16 cellular contexts compared by ENCODE assay signal in the genomic region with DNA sequence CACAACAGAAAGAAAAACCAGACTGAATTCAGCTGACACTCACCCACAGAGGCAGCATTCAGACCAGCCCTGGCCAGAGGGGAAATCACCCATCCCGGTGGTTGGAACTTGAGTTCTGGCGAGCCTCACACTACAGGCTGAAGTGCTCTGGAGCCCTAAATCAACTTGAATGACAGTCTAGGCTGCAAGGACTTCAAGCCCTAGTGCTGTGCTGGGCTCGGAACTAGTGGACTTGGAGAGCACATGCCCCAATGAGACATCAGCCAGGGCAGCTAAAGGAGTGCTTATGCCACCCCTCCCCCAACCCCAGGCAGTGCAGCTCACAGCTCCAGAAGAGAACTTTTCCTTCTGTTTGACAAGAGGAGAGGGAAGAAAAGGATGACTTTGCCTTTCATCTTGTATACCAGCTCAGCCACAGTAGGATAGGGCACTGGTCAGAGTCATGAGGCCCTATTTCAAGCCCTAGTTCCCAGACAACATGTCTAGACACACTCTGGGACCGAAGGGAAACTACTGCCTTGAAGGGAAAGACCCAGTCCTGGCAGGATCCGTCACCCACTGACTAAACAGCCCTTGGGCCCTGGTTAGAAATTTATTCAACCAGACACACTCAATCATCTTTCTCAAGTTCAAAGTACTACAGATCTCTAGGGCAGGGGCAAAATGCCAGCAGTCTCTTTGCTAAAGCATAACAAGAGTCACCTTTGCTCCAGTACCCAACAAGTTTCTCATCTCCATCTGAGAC. TPM values are rescaled to one million over a fixed set of nuclear protein-coding genes. Genes with fewer than 3 reads are reported as not detected.
A peak's percentile ranks its signal among the peaks of the same experiment; 100 is the strongest.
DNase-seq lines count a peak whose midpoint lies in the region; ATAC-seq and TF ChIP-seq lines count a peak whose summit lies in the region.
"Had no signal": no experiment of that assay in that cellular context is flagged by ENCODE, and none has a peak within 500 bp of the region (broad histone marks: within the 10 kb centered on the region; RNA-seq: fewer than 3 reads in every experiment).

No MANE protein-coding gene starts in this region.

- H3K27ac ChIP-seq in mesenchymal stem cell (ENCODE audit: low read length, poor library complexity, severe bottlenecking) (no peak overlapping the region), upper lobe of left lung (peak overlapping the region; percentile 89 to 93 (median 89))
- H3K27ac ChIP-seq: BLaER1, parathyroid adenoma, SJCRH30 had no signal

- peaks cover 3% of the 10 kb centered on the region for H3K4me1 ChIP-seq in mesenchymal stem cell (ENCODE audit: control insufficient read depth, insufficient read depth, low read depth, low read length)
- H3K4me1 ChIP-seq in upper lobe of left lung = peaks cover 22 to 44% (median 35%) of the 10 kb centered on the region in 4 donors
- H3K4me1 ChIP-seq: BLaER1, parathyroid adenoma had no signal

- H2AK5ac ChIP-seq in mesenchymal stem cell (ENCODE audit: low read length, severe bottlenecking) = no peak overlapping the region

- H3K4ac ChIP-seq in mesenchymal stem cell (ENCODE audit: low read depth in 1 of 2, low read length in 2 of 2) = peak overlapping the region in 1 of 2 experiments; percentile 9

- DNase-seq in SK-MEL-5 (ENCODE audit: low read depth, low spot score) (peak; percentile 64), epithelial cell of proximal tubule (ENCODE audit: low read depth) (peak; percentile 33), mesenchymal stem cell (peak; percentile 91), upper lobe of left lung (peak in 1 of 2 donors; percentile 72), OCI-M1 (lab: John Stamatoyannopoulos, UW) (no peak), G401 (ENCODE audit: low spot score) (no peak)
- DNase-seq: activated CD4-positive, alpha-beta T cell treated with anti-CD3 and anti-CD28 coated beads, Interleukin-2, amount 10 ng/mL, durations not matched to agents 24 days and 14 days; DMS 273 treated with DMSO at 0.1 percent for 48 hours; left colon; NCI-H2171 treated with DMSO at 0.1 percent for 48 hours; SJCRH30; stimulated activated CD4-positive, alpha-beta T cell treated with anti-CD3 and anti-CD28 coated beads, Interleukin-15, amount 100 ng/mL, for 24 hours; T1000 had no signal

- WGBS in mesenchymal stem cell = 46% methylated on average over 5 of the region's 5 CpGs
- 62 to 75% methylated on average over 5 of the region's 5 CpGs for WGBS in upper lobe of left lung, 2 donors

- no peak overlapping the region for H2BK5ac ChIP-seq in mesenchymal stem cell (ENCODE audit: low read depth, low read length, poor library complexity, severe bottlenecking)

- H3K23ac ChIP-seq in mesenchymal stem cell (ENCODE audit: low read length in 2 of 2) = no peak overlapping the region

- H3K18ac ChIP-seq in mesenchymal stem cell (ENCODE audit: low read depth in 1 of 2, low read length in 2 of 2) = peak overlapping the region; percentile 6 to 14

- no peaks in the 10 kb centered on the region for H3K36me3 ChIP-seq in mesenchymal stem cell (ENCODE audit: control insufficient read depth in 1 of 2, insufficient read depth in 2 of 2, low read depth in 1 of 2, low read length in 2 of 2)
- H3K36me3 ChIP-seq in upper lobe of left lung = no peaks in the 10 kb centered on the region
- H3K36me3 ChIP-seq: BLaER1, SJCRH30 had no signal

- H3K9ac ChIP-seq in mesenchymal stem cell (ENCODE audit: low read length) = no peak overlapping the region
- H3K9ac ChIP-seq: BLaER1, parathyroid adenoma had no signal

- H2AFZ ChIP-seq in mesenchymal stem cell (ENCODE audit: low read depth, low read length) = no peak overlapping the region
- H2AFZ ChIP-seq: parathyroid adenoma had no signal

- H2BK12ac ChIP-seq in mesenchymal stem cell (ENCODE audit: low read length in 2 of 2) = peak overlapping the region; percentile 15 to 22

- TF ChIP-seq EP300 in upper lobe of left lung (IDR thresholded peaks at IDR 0.05) = no peak

- no peaks in the 10 kb centered on the region for H3K79me1 ChIP-seq in mesenchymal stem cell (replicated peaks; ENCODE audit: low read length, poor library complexity, severe bottlenecking)

- no peak overlapping the region for H2BK15ac ChIP-seq in mesenchymal stem cell (ENCODE audit: low read depth, poor library complexity, severe bottlenecking)

- H3K4me2 ChIP-seq in mesenchymal stem cell (ENCODE audit: low read length, poor library complexity, severe bottlenecking) = no peak overlapping the region
- H3K4me2 ChIP-seq: BLaER1 had no signal

- in situ Hi-C loops in SK-MEL-5 (cut with HindIII; ENCODE audit: low pct_unique_long_range_greater_than_20kb, low sequenced_read_pairs) = no loop called here
- in situ Hi-C loops in G401 (cut with HindIII; ENCODE audit: low sequenced_read_pairs) = no loop called here

- no peak for ATAC-seq in upper lobe of left lung (ENCODE audit: low FRiP score in 2 of 2)
- ATAC-seq in HG02759 (IDR thresholded peaks at IDR 0.05; ENCODE audit: unreplicated experiment) = no peak
- ATAC-seq: left colon had no signal

- peak overlapping the region; percentile 74 for H4K91ac ChIP-seq in mesenchymal stem cell (ENCODE audit: low read length)

- H2BK120ac ChIP-seq in mesenchymal stem cell (ENCODE audit: low read depth, low read length) = peak overlapping the region; percentile 57

- no peak overlapping the region for H4K8ac ChIP-seq in mesenchymal stem cell (ENCODE audit: low read length)

- H3K9me3 ChIP-seq in mesenchymal stem cell (ENCODE audit: control insufficient read depth, low read length) (peaks cover 15% of the 10 kb centered on the region), upper lobe of left lung (peaks cover 0 to 11% (median 8%) of the 10 kb centered on the region in 4 donors)

- H3K4me3 ChIP-seq in epithelial cell of proximal tubule (ENCODE audit: low read depth, low read length) (no peak overlapping the region), mesenchymal stem cell (ENCODE audit: insufficient read depth in 1 of 2, low read depth in 1 of 2, low read length in 2 of 2) (peak overlapping the region in 1 of 2 experiments; percentile 6), upper lobe of left lung (no peak overlapping the region)
- H3K4me3 ChIP-seq: BLaER1, SJCRH30 had no signal

- TF ChIP-seq POLR2A in upper lobe of left lung (IDR thresholded peaks at IDR 0.05) = no peak

- TF ChIP-seq CTCF in epithelial cell of proximal tubule (conservative IDR thresholded peaks at IDR 0.05; ENCODE audit: low read depth, low read length) (no peak), upper lobe of left lung (IDR thresholded peaks at IDR 0.05) (no peak)

- H3K27me3 ChIP-seq in mesenchymal stem cell (ENCODE audit: control insufficient read depth in 1 of 2, insufficient read depth in 1 of 2, low read length in 2 of 2) (no peaks in the 10 kb centered on the region), upper lobe of left lung (no peaks in the 10 kb centered on the region)
- H3K27me3 ChIP-seq: BLaER1, SJCRH30 had no signal

- H3K14ac ChIP-seq in mesenchymal stem cell (ENCODE audit: low read length in 2 of 2) = no peak overlapping the region

RNA-seq across cellular contexts. Expression of a gene that starts 43.2 kb away (rescaled TPM):
- total RNA-seq in SK-MEL-5 (2014; rRNA removed; shearing (Covaris generic)) = 32.4 and 35.4 TPM in 2 replicates
- 32.8 and 34.1 TPM in 2 replicates for polyA plus RNA-seq in SK-MEL-5 (2015; cell fraction: cytosol; rRNA removed)
- polyA plus RNA-seq in SK-MEL-5 (2015; cell fraction: nucleus; rRNA removed) = 28.5 and 40.2 TPM in 2 replicates
- total RNA-seq in epithelial cell of proximal tubule (12.7 and 62.6 TPM in 2 replicates), upper lobe of left lung (100 to 1,000 TPM in 5 of 6 donors, 10 to 100 TPM in 1; 96.4 to 238 (median 167) TPM)
- 105 TPM for polyA plus RNA-seq in mesenchymal stem cell (2013, experiment 1 of 2)
- 108 TPM for polyA plus RNA-seq in mesenchymal stem cell (2013, experiment 2 of 2)
- 30.0 and 49.6 TPM in 2 replicates for total RNA-seq in G401 (2014; rRNA removed; shearing (Covaris generic))

Comparison
In these comparisons a context has a peak if more than half of its experiments do, and no peak if none do; other contexts are left out.
1. DNase-seq: peak in SK-MEL-5 (single experiment), epithelial cell of proximal tubule (single experiment) and mesenchymal stem cell (single experiment); none in OCI-M1 (single experiment) and G401 (single experiment).